18 cellular contexts compared by ENCODE assay signal in the genomic region with DNA sequence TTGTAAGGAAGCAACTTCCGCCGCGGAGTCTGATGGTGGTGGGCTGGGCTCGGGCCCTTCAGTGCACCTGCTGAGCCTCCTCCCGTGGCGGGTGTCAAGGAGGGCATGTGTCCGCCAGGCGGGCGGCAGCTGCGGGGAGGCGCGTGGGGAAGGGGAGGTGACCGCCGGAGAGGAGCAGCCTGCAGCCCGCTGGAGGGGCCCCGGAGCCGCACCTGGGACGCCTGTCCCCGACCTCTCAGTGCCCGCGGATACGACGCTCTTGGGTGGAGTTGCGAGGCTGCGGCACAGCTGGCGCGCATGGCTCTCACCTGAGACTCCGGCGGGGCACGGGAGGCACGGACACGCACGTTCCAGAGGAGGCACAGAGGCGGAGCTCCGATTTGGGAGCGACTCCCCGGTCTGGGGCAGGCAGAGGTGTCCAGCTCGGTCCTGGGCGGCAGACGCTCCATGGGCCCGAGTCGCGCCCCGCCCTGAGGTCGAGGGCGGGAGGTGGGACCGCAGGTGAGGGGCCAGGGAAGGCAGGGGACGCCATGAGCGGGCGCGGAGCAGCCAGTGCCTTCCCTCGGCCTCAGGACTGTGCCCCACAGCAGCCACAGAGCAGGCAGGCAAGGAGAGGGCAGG. TPM values are rescaled to one million over a fixed set of nuclear protein-coding genes. Genes with fewer than 3 reads are reported as not detected.
"Had no signal": no experiment of that assay in that cellular context is flagged by ENCODE, and none has a peak within 500 bp of the region (broad histone marks: within the 10 kb centered on the region; RNA-seq: fewer than 3 reads in every experiment).

No MANE protein-coding gene starts in this region.

- H3K4me3 Mint-ChIP-seq: activated naive CD4-positive, alpha-beta T cell treated with anti-CD3 and anti-CD28 coated beads, Interleukin-2, amount 50 U/mL, for 24 hours; stimulated activated memory B cell treated with anti-CD40 and anti-IgM and Interleukin-4, amounts not matched to agents 10 μg/mL and 1 μg/mL and 100 μg/mL, for 72 hours; T-helper 17 cell had no signal

- H3K36me3 ChIP-seq: brain microvascular endothelial cell, esophagus squamous epithelium, pancreas had no signal

- H3K27ac Mint-ChIP-seq: activated naive CD4-positive, alpha-beta T cell treated with anti-CD3 and anti-CD28 coated beads, Interleukin-2, amount 50 U/mL, for 24 hours; stimulated activated memory B cell treated with anti-CD40 and anti-IgM and Interleukin-4, amounts not matched to agents 10 μg/mL and 1 μg/mL and 100 μg/mL, for 72 hours; T-helper 17 cell had no signal

- H3K9me3 ChIP-seq: pancreas had no signal

- H3K4me1 Mint-ChIP-seq: activated naive CD4-positive, alpha-beta T cell treated with anti-CD3 and anti-CD28 coated beads, Interleukin-2, amount 50 U/mL, for 24 hours; stimulated activated memory B cell treated with anti-CD40 and anti-IgM and Interleukin-4, amounts not matched to agents 10 μg/mL and 1 μg/mL and 100 μg/mL, for 72 hours; T-helper 17 cell had no signal

- H3K4me3 ChIP-seq: pancreas, skin epidermis had no signal

- DNase-seq: activated CD4-positive, alpha-beta T cell treated with anti-CD3 and anti-CD28 coated beads, Interleukin-2, amount 50 U/mL, for 1 hour; activated CD4-positive, CD25-positive, alpha-beta regulatory T cell; activated T-cell treated with anti-CD3 and anti-CD28 coated beads, Interleukin-2, amount 50 U/mL, for 1 hour; brain microvascular endothelial cell; cerebellar nuclear complex; esophagus squamous epithelium; foreskin fibroblast; islet precursor cell; left ventricle myocardium superior; pancreas; T-helper 17 cell; trophoblast cell had no signal

- H3K36me3 Mint-ChIP-seq: activated naive CD4-positive, alpha-beta T cell treated with anti-CD3 and anti-CD28 coated beads, Interleukin-2, amount 50 U/mL, for 24 hours; stimulated activated memory B cell treated with anti-CD40 and anti-IgM and Interleukin-4, amounts not matched to agents 10 μg/mL and 1 μg/mL and 100 μg/mL, for 72 hours had no signal

- H3K27ac ChIP-seq: brain microvascular endothelial cell, esophagus squamous epithelium, pancreas, skin epidermis had no signal

- H3K4me1 ChIP-seq: pancreas had no signal

- ATAC-seq: left ventricle myocardium superior; pancreas; stimulated activated memory B cell treated with anti-CD40 and anti-IgM and Interleukin-4, amounts not matched to agents 10 μg/mL and 1 μg/mL and 100 μg/mL, for 72 hours; T-helper 17 cell had no signal

- H3K9me3 Mint-ChIP-seq: activated naive CD4-positive, alpha-beta T cell treated with anti-CD3 and anti-CD28 coated beads, Interleukin-2, amount 50 U/mL, for 24 hours had no signal

- H3K27me3 Mint-ChIP-seq: T-helper 17 cell had no signal

RNA-seq across cellular contexts. Expression of gene PRR20G, which starts 50.2 kb away (rescaled TPM):
- total RNA-seq: dermis microvascular lymphatic vessel endothelial cell, esophagus squamous epithelium, left ventricle myocardium superior, pancreas, subcutaneous adipose tissue, T-helper 17 cell had no signal
- polyA plus RNA-seq: neural cell, pancreas had no signal
